9 cellular contexts compared by ENCODE assay signal in the genomic region with DNA sequence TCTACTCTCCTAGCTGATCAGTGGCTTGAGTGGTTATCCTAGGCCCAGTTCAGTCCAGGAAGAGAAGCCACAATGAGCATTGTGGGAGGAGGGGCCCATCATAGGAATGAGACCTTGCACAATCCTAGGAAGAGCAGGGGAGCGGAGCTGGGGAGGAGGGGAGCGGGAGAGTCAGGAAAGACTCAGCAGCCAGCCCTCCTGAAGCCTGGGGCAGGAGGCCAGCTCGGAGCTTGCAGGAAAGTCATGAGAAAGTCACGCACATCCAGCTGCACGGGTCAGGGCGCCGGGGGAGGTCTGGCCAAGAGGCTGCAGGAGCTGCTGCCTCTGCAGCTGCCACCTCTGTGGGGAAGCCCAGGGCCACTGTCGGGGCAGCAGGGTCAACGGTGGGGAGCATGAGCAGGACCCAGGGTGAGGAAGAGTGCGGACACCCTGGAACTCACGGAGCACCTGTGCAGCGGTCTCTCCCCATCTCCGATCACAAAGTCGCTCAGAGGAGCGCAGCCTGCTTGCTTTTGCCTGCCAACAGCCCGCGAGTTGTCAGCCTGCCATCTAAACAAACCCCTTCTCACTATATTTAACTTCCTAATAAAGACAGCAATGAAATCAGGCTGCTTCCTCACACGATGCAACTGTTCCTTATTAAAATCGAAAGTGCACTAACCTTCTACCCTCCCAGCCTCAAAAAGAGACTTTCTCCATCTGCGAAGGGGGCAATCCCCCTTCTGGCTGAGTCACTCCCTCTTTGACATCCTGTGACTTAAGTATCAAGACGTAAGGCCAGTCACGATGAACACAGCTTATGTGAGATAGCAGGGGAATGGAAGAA. TPM values are rescaled to one million over a fixed set of nuclear protein-coding genes. Genes with fewer than 3 reads are reported as not detected.
DNase-seq lines count a peak whose midpoint lies in the region; ATAC-seq and TF ChIP-seq lines count a peak whose summit lies in the region.
"Had no signal": no experiment of that assay in that cellular context is flagged by ENCODE, and none has a peak within 500 bp of the region (broad histone marks: within the 10 kb centered on the region; RNA-seq: fewer than 3 reads in every experiment).

No MANE protein-coding gene starts in this region.

- POLR2A ChIA-PET in WTC11 (lab: Charles Lee), result no interaction called here

- H3K79me2 ChIP-seq in OCI-LY3 (ENCODE audit: low read length) (no peaks in the 10 kb centered on the region), smooth muscle cell (ENCODE audit: low read depth) (no peaks in the 10 kb centered on the region)

- no peaks in the 10 kb centered on the region for H3F3A ChIP-seq in smooth muscle cell (ENCODE audit: low read depth)

- CTCF ChIA-PET in WTC11 (lab: Charles Lee), result interaction anchor here (1.9 kb wide), 1 partner anchor 17 kb away, joined by 11 read pairs; no protein-coding TSS in a partner anchor

- H3K4me1 Mint-ChIP-seq in endothelial cell (ENCODE audit: unreplicated experiment) (peaks cover 11% of the 10 kb centered on the region), osteocyte (ENCODE audit: unreplicated experiment) (peaks cover 18% of the 10 kb centered on the region), WTC11 (peaks cover 14% of the 10 kb centered on the region)
- H3K4me1 Mint-ChIP-seq: naive B cell had no signal

- TF ChIP-seq CTCF in GM12865 (IDR thresholded peaks at IDR 0.05; ENCODE audit: insufficient read depth, low read depth, low read length, missing control alignments) (no peak), OCI-LY3 (IDR thresholded peaks at IDR 0.05; ENCODE audit: low read depth, low read length) (no peak), endothelial cell (IDR thresholded peaks at IDR 0.05; ENCODE audit: unreplicated experiment) (no peak), osteocyte (IDR thresholded peaks at IDR 0.05) (no peak), WTC11 (IDR thresholded peaks at IDR 0.05) (no peak), smooth muscle cell (IDR thresholded peaks at IDR 0.05; ENCODE audit: borderline replicate concordance, insufficient read depth, poor library complexity, severe bottlenecking) (no peak)

- peaks cover 9% of the 10 kb centered on the region for H3K27me3 Mint-ChIP-seq in endothelial cell (ENCODE audit: unreplicated experiment)
- H3K27me3 Mint-ChIP-seq in osteocyte (ENCODE audit: unreplicated experiment), result peaks cover 17% of the 10 kb centered on the region
- H3K27me3 Mint-ChIP-seq in WTC11 (ENCODE audit: low read depth), result peaks cover 2% of the 10 kb centered on the region; the same call in 1 of the 2 replicates

- no peaks in the 10 kb centered on the region for H4K20me1 ChIP-seq in OCI-LY3 (ENCODE audit: insufficient read depth, low read length)
- H4K20me1 ChIP-seq in smooth muscle cell (ENCODE audit: low read depth), result no peaks in the 10 kb centered on the region

- H3K27ac Mint-ChIP-seq in endothelial cell (ENCODE audit: unreplicated experiment) (no peak overlapping the region), osteocyte (ENCODE audit: unreplicated experiment) (peak overlapping the region; percentile 84), WTC11 (no peak overlapping the region; the same call in 1 of the 2 replicates)

- H3K27ac ChIP-seq in OCI-LY3 (ENCODE audit: low read length), result peak overlapping the region; percentile 90
- no peak overlapping the region for H3K27ac ChIP-seq in smooth muscle cell (ENCODE audit: low read depth)

- H3K9me3 ChIP-seq in OCI-LY3 (ENCODE audit: insufficient read depth, low read length), result no peaks in the 10 kb centered on the region
- no peaks in the 10 kb centered on the region for H3K9me3 ChIP-seq in smooth muscle cell (replicated peaks; ENCODE audit: low read depth)

- H3K4me1 ChIP-seq in OCI-LY3 (ENCODE audit: low read length) (peaks cover 26% of the 10 kb centered on the region), smooth muscle cell (ENCODE audit: low read depth) (no peaks in the 10 kb centered on the region)

- H3K4me2 ChIP-seq in OCI-LY3 (ENCODE audit: low read length) (peak overlapping the region; percentile 88), smooth muscle cell (no peak overlapping the region)

- H3K27me3 ChIP-seq in OCI-LY3 (ENCODE audit: low read depth, low read length) (peaks cover 35% of the 10 kb centered on the region), smooth muscle cell (ENCODE audit: low read depth) (no peaks in the 10 kb centered on the region)

- DNase-seq in GM12865 (ENCODE audit: low read depth) (peak; percentile 75), endothelial cell (ENCODE audit: low spot score) (peak; percentile 17), osteocyte (ENCODE audit: extremely low spot score, unreplicated experiment) (no peak), GM19240 (ENCODE audit: insufficient read length, low spot score) (no peak), WTC11 (ENCODE audit: low spot score) (no peak), smooth muscle cell (lab: John Stamatoyannopoulos, UW; ENCODE audit: unreplicated experiment) (no peak), SW 1271 (lab: John Stamatoyannopoulos, UW) (no peak)
- DNase-seq: naive B cell had no signal

- H3K4me3 ChIP-seq in GM12865 (ENCODE audit: low read depth, low read length), result no peak overlapping the region
- H3K4me3 ChIP-seq in OCI-LY3 (ENCODE audit: low read length), result peak overlapping the region; percentile 71
- no peak overlapping the region for H3K4me3 ChIP-seq in smooth muscle cell

- H2AFZ ChIP-seq in OCI-LY3 (ENCODE audit: low read depth, low read length) (peak overlapping the region; percentile 63), smooth muscle cell (ENCODE audit: low read depth) (no peak overlapping the region)

- no peaks in the 10 kb centered on the region for H3K9me3 Mint-ChIP-seq in endothelial cell (ENCODE audit: unreplicated experiment)
- H3K9me3 Mint-ChIP-seq in osteocyte (ENCODE audit: unreplicated experiment), result no peaks in the 10 kb centered on the region
- H3K9me3 Mint-ChIP-seq in WTC11, result no peaks in the 10 kb centered on the region

- ATAC-seq in WTC11, result no peak

- H3K4me3 Mint-ChIP-seq in endothelial cell (ENCODE audit: unreplicated experiment) (no peak overlapping the region), osteocyte (ENCODE audit: unreplicated experiment) (peak overlapping the region; percentile 61), WTC11 (no peak overlapping the region)

- H3K36me3 Mint-ChIP-seq in endothelial cell (ENCODE audit: low read depth, unreplicated experiment) (no peaks in the 10 kb centered on the region), osteocyte (ENCODE audit: unreplicated experiment) (no peaks in the 10 kb centered on the region), WTC11 (no peaks in the 10 kb centered on the region)
- H3K36me3 Mint-ChIP-seq: naive B cell had no signal

- peak overlapping the region; percentile 57 for H3K9ac ChIP-seq in OCI-LY3 (ENCODE audit: low read length)
- H3K9ac ChIP-seq in smooth muscle cell (ENCODE audit: low read depth), result no peak overlapping the region

- WGBS in smooth muscle cell (ENCODE audit: low lambda C conversion rate), result 71% methylated on average over 22 of the region's 22 CpGs

- H3K36me3 ChIP-seq in OCI-LY3 (replicated peaks; ENCODE audit: low read depth, low read length) (no peaks in the 10 kb centered on the region), smooth muscle cell (ENCODE audit: low read depth) (no peaks in the 10 kb centered on the region)

TF ChIP-seq in WTC11, 78 proteins besides CTCF, POLR2A, EP300 and RAD21 (continues in another document):
- TF ChIP-seq, protein P1, sequence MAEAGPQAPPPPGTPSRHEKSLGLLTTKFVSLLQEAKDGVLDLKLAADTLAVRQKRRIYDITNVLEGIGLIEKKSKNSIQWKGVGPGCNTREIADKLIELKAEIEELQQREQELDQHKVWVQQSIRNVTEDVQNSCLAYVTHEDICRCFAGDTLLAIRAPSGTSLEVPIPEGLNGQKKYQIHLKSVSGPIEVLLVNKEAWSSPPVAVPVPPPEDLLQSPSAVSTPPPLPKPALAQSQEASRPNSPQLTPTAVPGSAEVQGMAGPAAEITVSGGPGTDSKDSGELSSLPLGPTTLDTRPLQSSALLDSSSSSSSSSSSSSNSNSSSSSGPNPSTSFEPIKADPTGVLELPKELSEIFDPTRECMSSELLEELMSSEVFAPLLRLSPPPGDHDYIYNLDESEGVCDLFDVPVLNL (CRISPR knock-in tag; IDR thresholded peaks at IDR 0.05; ENCODE audit: borderline replicate concordance, low read depth), result no peak
- TF ChIP-seq JAZF1 (CRISPR knock-in tag; IDR thresholded peaks at IDR 0.05) (no peak), GTF2I (CRISPR knock-in tag; conservative IDR thresholded peaks at IDR 0.05) (no peak), FOXP1 (CRISPR knock-in tag; IDR thresholded peaks at IDR 0.05; ENCODE audit: borderline replicate concordance) (no peak), ZNF671 (CRISPR knock-in tag; IDR thresholded peaks at IDR 0.05) (no peak), ZNF396 (CRISPR knock-in tag; IDR thresholded peaks at IDR 0.05; ENCODE audit: borderline replicate concordance) (no peak), ZNF232 (CRISPR knock-in tag; IDR thresholded peaks at IDR 0.05) (no peak)
- TF ChIP-seq, protein P2, sequence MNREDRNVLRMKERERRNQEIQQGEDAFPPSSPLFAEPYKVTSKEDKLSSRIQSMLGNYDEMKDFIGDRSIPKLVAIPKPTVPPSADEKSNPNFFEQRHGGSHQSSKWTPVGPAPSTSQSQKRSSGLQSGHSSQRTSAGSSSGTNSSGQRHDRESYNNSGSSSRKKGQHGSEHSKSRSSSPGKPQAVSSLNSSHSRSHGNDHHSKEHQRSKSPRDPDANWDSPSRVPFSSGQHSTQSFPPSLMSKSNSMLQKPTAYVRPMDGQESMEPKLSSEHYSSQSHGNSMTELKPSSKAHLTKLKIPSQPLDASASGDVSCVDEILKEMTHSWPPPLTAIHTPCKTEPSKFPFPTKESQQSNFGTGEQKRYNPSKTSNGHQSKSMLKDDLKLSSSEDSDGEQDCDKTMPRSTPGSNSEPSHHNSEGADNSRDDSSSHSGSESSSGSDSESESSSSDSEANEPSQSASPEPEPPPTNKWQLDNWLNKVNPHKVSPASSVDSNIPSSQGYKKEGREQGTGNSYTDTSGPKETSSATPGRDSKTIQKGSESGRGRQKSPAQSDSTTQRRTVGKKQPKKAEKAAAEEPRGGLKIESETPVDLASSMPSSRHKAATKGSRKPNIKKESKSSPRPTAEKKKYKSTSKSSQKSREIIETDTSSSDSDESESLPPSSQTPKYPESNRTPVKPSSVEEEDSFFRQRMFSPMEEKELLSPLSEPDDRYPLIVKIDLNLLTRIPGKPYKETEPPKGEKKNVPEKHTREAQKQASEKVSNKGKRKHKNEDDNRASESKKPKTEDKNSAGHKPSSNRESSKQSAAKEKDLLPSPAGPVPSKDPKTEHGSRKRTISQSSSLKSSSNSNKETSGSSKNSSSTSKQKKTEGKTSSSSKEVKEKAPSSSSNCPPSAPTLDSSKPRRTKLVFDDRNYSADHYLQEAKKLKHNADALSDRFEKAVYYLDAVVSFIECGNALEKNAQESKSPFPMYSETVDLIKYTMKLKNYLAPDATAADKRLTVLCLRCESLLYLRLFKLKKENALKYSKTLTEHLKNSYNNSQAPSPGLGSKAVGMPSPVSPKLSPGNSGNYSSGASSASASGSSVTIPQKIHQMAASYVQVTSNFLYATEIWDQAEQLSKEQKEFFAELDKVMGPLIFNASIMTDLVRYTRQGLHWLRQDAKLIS (CRISPR knock-in tag; IDR thresholded peaks at IDR 0.05; ENCODE audit: borderline replicate concordance), result no peak

RNA-seq across cellular contexts. Expression of a gene that starts 52.8 kb away (rescaled TPM):
- total RNA-seq in endothelial cell (ENCODE audit: unreplicated experiment), result 18.8 TPM
- 34.1 and 35.5 TPM in 2 replicates for total RNA-seq in osteocyte
- total RNA-seq in WTC11 (2021), result 20.2 to 23.5 TPM (median 23.2 TPM) in 3 replicates
- total RNA-seq in smooth muscle cell, result 15.1 and 20.7 TPM in 2 replicates
- 12.6 and 14.9 TPM in 2 replicates for polyA plus RNA-seq in smooth muscle cell

Comparison
In these comparisons a context has a peak if more than half of its experiments do, and no peak if none do; other contexts are left out.
1. DNase-seq: peak in GM12865 (single experiment) and endothelial cell (single experiment); none in osteocyte (single experiment), GM19240 (single experiment), WTC11 (single experiment), smooth muscle cell (single experiment) and SW 1271 (0 of 2).